Comparison of ENCODE assay signal across 14 cellular contexts in the genomic region with DNA sequence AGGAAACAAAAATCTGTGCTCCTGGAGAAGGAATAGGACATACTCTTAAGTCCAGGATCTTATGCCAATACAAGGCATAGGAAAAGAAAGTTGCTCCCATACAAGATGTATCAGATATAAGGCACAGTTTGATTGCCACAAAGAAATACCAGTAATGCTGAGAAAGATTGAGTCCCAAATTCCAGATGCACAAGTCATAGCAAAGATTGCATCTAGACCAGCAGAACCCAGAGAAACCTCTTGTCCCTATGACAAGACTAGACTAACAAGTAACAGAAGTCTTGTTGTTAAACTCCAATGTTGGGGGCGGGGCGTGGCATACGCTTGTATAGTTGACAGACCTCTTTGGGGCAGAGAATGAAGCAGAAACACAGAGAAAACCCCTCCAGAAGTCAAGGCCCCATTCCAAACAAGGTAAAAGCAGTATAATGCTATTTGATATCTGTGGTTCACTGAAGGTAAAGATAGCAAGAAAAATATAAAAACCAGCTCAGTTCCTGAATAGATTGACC.
DNase-seq lines count a peak whose midpoint lies in the region; ATAC-seq lines count a peak whose summit lies in the region.
"Had no signal": no experiment of that assay in that cellular context is flagged by ENCODE, and none has a peak within 500 bp of the region (broad histone marks: within the 10 kb centered on the region; RNA-seq: fewer than 3 reads in every experiment).

No MANE protein-coding gene starts in this region.

- H3K4me3 ChIP-seq in adipocyte (ENCODE audit: low read length) = no peak overlapping the region

- H3K36me3 ChIP-seq in adipocyte (ENCODE audit: control insufficient read depth, insufficient read depth, low read length, severe bottlenecking) = no peaks in the 10 kb centered on the region

- ATAC-seq in Right ventricle myocardium inferior (no peak), Right ventricle myocardium superior (ENCODE audit: poor library complexity) (no peak), HG03039 (IDR thresholded peaks at IDR 0.05; ENCODE audit: unreplicated experiment) (no peak), GM21528 (IDR thresholded peaks at IDR 0.05; ENCODE audit: low FRiP score, unreplicated experiment) (no peak)
- ATAC-seq: SK-N-SH treated with all-trans-retinoic acid at 6 μM for 48 hours had no signal

- H3K4me1 ChIP-seq in adipocyte (ENCODE audit: control insufficient read depth, insufficient read depth, low read length) = no peaks in the 10 kb centered on the region

- intact Hi-C loops in Right ventricle myocardium inferior (cut with DNase I) (no loop called here), Right ventricle myocardium superior (cut with DNase I) (no loop called here)

- DNase-seq in Right ventricle myocardium inferior (ENCODE audit: missing footprints) (peak; percentile 30), Right ventricle myocardium superior (no peak), adipocyte (ENCODE audit: low read depth) (peak; percentile 44), fibroblast of peridontal ligament (ENCODE audit: extremely low read depth) (peak; percentile 0), NCI-H2196 treated with DMSO at 0.1 percent for 48 hours (lab: John Stamatoyannopoulos, UW; ENCODE audit: unreplicated experiment) (no peak), NCI-H82 (lab: John Stamatoyannopoulos, UW) (no peak)
- DNase-seq: IMR-90, Kasumi-1, NCI-H1105, NCI-H187 treated with DMSO at 0.1 percent for 48 hours, NCI-H446 had no signal

- no peak overlapping the region for H3K9ac ChIP-seq in adipocyte (ENCODE audit: low read length)

- no peaks in the 10 kb centered on the region for H3K27me3 ChIP-seq in adipocyte (replicated peaks; ENCODE audit: control insufficient read depth, insufficient read depth, low read length)

- no peaks in the 10 kb centered on the region for H3K9me3 ChIP-seq in adipocyte (ENCODE audit: control insufficient read depth, low read length)

Comparison
In these comparisons a context has a peak if more than half of its experiments do, and no peak if none do; other contexts are left out.
1. DNase-seq: peak in Right ventricle myocardium inferior (single experiment), adipocyte (single experiment) and fibroblast of peridontal ligament (single experiment); none in Right ventricle myocardium superior (single experiment), NCI-H2196 treated with DMSO at 0.1 percent for 48 hours (single experiment) and NCI-H82 (single experiment).